In genomic region chr5:1074816-1075554, GRCh38 we compare ENCODE assay signal across 26 cellular contexts.
"Had no signal": no experiment of that assay in that cellular context is flagged by ENCODE, and none has a peak within 500 bp of the region (broad histone marks: within the 10 kb centered on the region; RNA-seq: fewer than 3 reads in every experiment).

No MANE protein-coding gene starts in this region.

- FAIRE-seq: astrocyte, endothelial cell of umbilical vein had no signal

- H3K27ac Mint-ChIP-seq: activated naive CD8-positive, alpha-beta T cell treated with anti-CD3 and anti-CD28 coated beads, Interleukin-2, amount 10 ng/mL, durations not matched to agents 7 days and 5 days; activated T-cell treated with anti-CD3 and anti-CD28 coated beads, Interleukin-2, amount 50 U/mL, for 72 hours; mesothelial cell of epicardium; T-cell had no signal

- H3K27me3 Mint-ChIP-seq: activated naive CD8-positive, alpha-beta T cell treated with anti-CD3 and anti-CD28 coated beads, Interleukin-2, amount 10 ng/mL, durations not matched to agents 7 days and 5 days; naive B cell; T-cell had no signal

- H3K4me3 ChIP-seq: coronary artery, dorsolateral prefrontal cortex, gastroesophageal sphincter, hepatocyte, right lobe of liver, stomach, tibial nerve had no signal

- H3K36me3 ChIP-seq: brain microvascular endothelial cell had no signal

- H3K9me3 ChIP-seq: gastroesophageal sphincter, right lobe of liver, stomach, tibial nerve had no signal

- H3K4me1 ChIP-seq: gastroesophageal sphincter, right lobe of liver, stomach, tibial nerve had no signal

- H3K4me3 Mint-ChIP-seq: activated naive CD8-positive, alpha-beta T cell treated with anti-CD3 and anti-CD28 coated beads, Interleukin-2, amount 10 ng/mL, durations not matched to agents 7 days and 5 days; activated T-cell treated with anti-CD3 and anti-CD28 coated beads, Interleukin-2, amount 50 U/mL, for 72 hours; mesothelial cell of epicardium; naive B cell; T-cell had no signal

- H3K27me3 ChIP-seq: brain microvascular endothelial cell, dorsolateral prefrontal cortex, gastroesophageal sphincter, hepatocyte, right lobe of liver, stomach, tibial nerve had no signal

- H3K4me2 ChIP-seq: hepatocyte had no signal

- H3K79me2 ChIP-seq: hepatocyte had no signal

- DNase-seq: activated CD4-positive, alpha-beta T cell treated with anti-CD3 and anti-CD28 coated beads for 4 hours; activated CD4-positive, alpha-beta T cell treated with anti-CD3 and anti-CD28 coated beads, Interleukin-2, amount 50 U/mL, for 4 hours; activated naive CD4-positive, alpha-beta T cell treated with Interleukin-2 at 50 U/mL for 16 hours; activated naive CD8-positive, alpha-beta T cell treated with anti-CD3 and anti-CD28 coated beads, Interleukin-2, amount 10 ng/mL, durations not matched to agents 7 days and 5 days; activated T-cell treated with anti-CD3 and anti-CD28 coated beads for 4 hours; activated T-cell treated with anti-CD3 and anti-CD28 coated beads, Interleukin-2, amount 50 U/mL, for 72 hours; brain microvascular endothelial cell; dorsolateral prefrontal cortex; effector memory CD4-positive, alpha-beta T cell; islet precursor cell; left cardiac atrium; left ventricle myocardium superior; mammary epithelial cell; naive B cell; nucleus accumbens; right lobe of liver; stimulated activated CD4-positive, alpha-beta T cell treated with anti-CD3 and anti-CD28 coated beads, Interleukin-2, amount 100 ng/mL, for 48 hours; stomach; T-cell had no signal

- H3K4me1 Mint-ChIP-seq: activated naive CD8-positive, alpha-beta T cell treated with anti-CD3 and anti-CD28 coated beads, Interleukin-2, amount 10 ng/mL, durations not matched to agents 7 days and 5 days; mesothelial cell of epicardium; T-cell had no signal

- ATAC-seq: activated T-cell treated with anti-CD3 and anti-CD28 coated beads, Interleukin-2, amount 50 U/mL, for 72 hours; gastroesophageal sphincter; left ventricle myocardium superior; T-cell had no signal

- H2AFZ ChIP-seq: hepatocyte had no signal

- H3K9me3 Mint-ChIP-seq: activated naive CD8-positive, alpha-beta T cell treated with anti-CD3 and anti-CD28 coated beads, Interleukin-2, amount 10 ng/mL, durations not matched to agents 7 days and 5 days; activated T-cell treated with anti-CD3 and anti-CD28 coated beads, Interleukin-2, amount 50 U/mL, for 72 hours; mesothelial cell of epicardium; naive B cell; T-cell had no signal

- H3K27ac ChIP-seq: brain microvascular endothelial cell, coronary artery, dorsolateral prefrontal cortex, gastroesophageal sphincter, hepatocyte, right lobe of liver, stomach, tibial nerve had no signal
